ENCODE assay signal across 18 cellular contexts in genomic region chr18:55265130-55265675, GRCh38.
DNase-seq lines count a peak whose midpoint lies in the region; ATAC-seq, FAIRE-seq and TF ChIP-seq lines count a peak whose summit lies in the region.
"Had no signal": no experiment of that assay in that cellular context is flagged by ENCODE, and none has a peak within 500 bp of the region (broad histone marks: within the 10 kb centered on the region; RNA-seq: fewer than 3 reads in every experiment).

No MANE protein-coding gene starts in this region.

- TF ChIP-seq EP300 in H1 (IDR thresholded peaks at IDR 0.05; ENCODE audit: borderline replicate concordance in 1 of 2, low read depth in 2 of 2, low read length in 2 of 2) (no peak), gastroesophageal sphincter (IDR thresholded peaks at IDR 0.05) (no peak)

- H4K8ac ChIP-seq in H1 (ENCODE audit: extremely low read depth, insufficient read depth, low read length), result no peak overlapping the region

- H3K56ac ChIP-seq in H1 (replicated peaks; ENCODE audit: insufficient read length, low read depth, low read length), result no peak overlapping the region

- no peak overlapping the region for H2AK5ac ChIP-seq in H1 (ENCODE audit: low read depth, low read length)

- no peak for TF ChIP-seq POLR2A in H1 (IDR thresholded peaks at IDR 0.05; ENCODE audit: control extremely low read depth in 1 of 2, low read depth in 2 of 2, low read length in 2 of 2)
- no peak for TF ChIP-seq POLR2A in esophagus squamous epithelium (IDR thresholded peaks at IDR 0.05)
- TF ChIP-seq POLR2A in gastroesophageal sphincter (IDR thresholded peaks at IDR 0.05), result no peak

- no peaks in the 10 kb centered on the region for H3K36me3 ChIP-seq in Caco-2 (ENCODE audit: control insufficient read depth, insufficient read depth, low read length)
- peaks cover 5% of the 10 kb centered on the region; the same call in 1 of the 2 replicates for H3K36me3 ChIP-seq in KMS-11 (ENCODE audit: insufficient read depth)
- peaks cover 2 to 37% (median 23%) of the 10 kb centered on the region in 4 experiments; a peak in 5 of 8 replicates for H3K36me3 ChIP-seq in H1 (ENCODE audit: control insufficient read depth in 2 of 4, insufficient read depth in 4 of 4, low read length in 3 of 4)
- H3K36me3 ChIP-seq in esophagus squamous epithelium, result peaks cover 0 to 79% (median 0%) of the 10 kb centered on the region in 3 donors
- peaks cover 0 to 63% of the 10 kb centered on the region in 2 donors for H3K36me3 ChIP-seq in gastroesophageal sphincter

- peak overlapping the region; percentile 92; the same call in 1 of the 2 replicates for H3K27ac ChIP-seq in KMS-11
- no peak overlapping the region for H3K27ac ChIP-seq in H1 (ENCODE audit: low read depth, low read length)
- H3K27ac ChIP-seq in esophagus squamous epithelium, result peak overlapping the region in 1 of 4 donors; percentile 34
- peak overlapping the region in 2 of 4 donors; percentile 1 to 30 for H3K27ac ChIP-seq in gastroesophageal sphincter
- H3K27ac ChIP-seq: GM23248 had no signal

- H4K5ac ChIP-seq in H1 (ENCODE audit: insufficient read length, low read depth, low read length), result no peak overlapping the region

- H3K27me3 Mint-ChIP-seq in Caco-2 (ENCODE audit: insufficient read depth, unreplicated experiment) (no peaks in the 10 kb centered on the region), nephron (ENCODE audit: low read depth) (no peaks in the 10 kb centered on the region)
- H3K27me3 Mint-ChIP-seq in activated CD4-positive, alpha-beta memory T cell treated with anti-CD3 and anti-CD28 coated beads, Interleukin-2, amount 10 ng/mL, durations not matched to agents 7 days and 5 days, result peaks cover 4% of the 10 kb centered on the region
- H3K27me3 Mint-ChIP-seq: activated CD4-positive, alpha-beta T cell treated with anti-CD3 and anti-CD28 coated beads, Interleukin-2, amount 10 ng/mL, durations not matched to agents 7 days and 5 days; naive thymus-derived CD8-positive, alpha-beta T cell had no signal

- H4K91ac ChIP-seq in H1 (replicated peaks; ENCODE audit: insufficient read length, low read length), result no peak overlapping the region

- intact Hi-C loops in Caco-2 (cut with micrococcal nuclease; ENCODE audit: unreplicated experiment) (no loop called here), esophagus squamous epithelium (cut with DNase I) (no loop called here)

- no peaks in the 10 kb centered on the region for H3K79me1 ChIP-seq in H1 (ENCODE audit: low read depth, low read length)

- H2AFZ ChIP-seq in KMS-11 (ENCODE audit: low read depth), result no peak overlapping the region
- H2AFZ ChIP-seq in H1 (ENCODE audit: low read length), result no peak overlapping the region
- H2AFZ ChIP-seq: GM23248 had no signal

- H3K14ac ChIP-seq in H1 (ENCODE audit: insufficient read length), result no peak overlapping the region

- no peak for TF ChIP-seq CTCF in Caco-2 (IDR thresholded peaks at IDR 0.05; ENCODE audit: insufficient read depth in 1 of 2, low read depth in 1 of 2, low read length in 1 of 2, severe bottlenecking in 1 of 2, unreplicated experiment in 1 of 2)
- TF ChIP-seq CTCF in KMS-11 (conservative IDR thresholded peaks at IDR 0.05; ENCODE audit: low read depth, low read length), result no peak
- TF ChIP-seq CTCF in H1 (IDR thresholded peaks at IDR 0.05; ENCODE audit: control extremely low read depth in 1 of 3, insufficient read depth in 1 of 3, low read depth in 1 of 3, low read length in 3 of 3), result no peak
- no peak for TF ChIP-seq CTCF in nephron (IDR thresholded peaks at IDR 0.05; ENCODE audit: unreplicated experiment in 3 of 3)
- no peak for TF ChIP-seq CTCF in esophagus squamous epithelium (IDR thresholded peaks at IDR 0.05)
- TF ChIP-seq CTCF in gastroesophageal sphincter (IDR thresholded peaks at IDR 0.05), result no peak

- BruUV-seq in Caco-2 (replicated peaks; lab: Mats Ljungman, UMichigan), result no TSS peak

- H3K9me3 Mint-ChIP-seq in Caco-2 (ENCODE audit: unreplicated experiment) (no peaks in the 10 kb centered on the region), nephron (no peaks in the 10 kb centered on the region)
- H3K9me3 Mint-ChIP-seq in activated CD4-positive, alpha-beta memory T cell treated with anti-CD3 and anti-CD28 coated beads, Interleukin-2, amount 10 ng/mL, durations not matched to agents 7 days and 5 days, result peaks cover 3% of the 10 kb centered on the region
- H3K9me3 Mint-ChIP-seq: activated CD4-positive, alpha-beta T cell treated with anti-CD3 and anti-CD28 coated beads, Interleukin-2, amount 10 ng/mL, durations not matched to agents 7 days and 5 days had no signal

- H3K4me2 ChIP-seq in KMS-11 (peak overlapping the region; percentile 85), H1 (ENCODE audit: insufficient read depth in 1 of 2, low read depth in 2 of 2, low read length in 2 of 2) (no peak overlapping the region)

- H2BK20ac ChIP-seq in H1 (ENCODE audit: low read length), result no peak overlapping the region

- no peak overlapping the region for H3K4ac ChIP-seq in H1 (replicated peaks; ENCODE audit: insufficient read length, low read depth, low read length)

- no peaks in the 10 kb centered on the region for H3K23me2 ChIP-seq in H1 (ENCODE audit: low read depth, low read length)

- no peak for TF ChIP-seq RAD21 in H1 (IDR thresholded peaks at IDR 0.05 in 1 of 2, conservative IDR thresholded peaks at IDR 0.05 in 1 of 2; ENCODE audit: low read depth in 2 of 2, low read length in 2 of 2)

- DNase-seq in Caco-2 (no peak), H1 (ENCODE audit: low read depth in 1 of 2, low spot score in 2 of 2) (no peak), esophagus squamous epithelium (lab: John Stamatoyannopoulos, UW) (no peak), HT-29 (ENCODE audit: low spot score) (no peak)
- no peak for DNase-seq in activated CD4-positive, alpha-beta memory T cell treated with anti-CD3 and anti-CD28 coated beads, Interleukin-2, amount 10 ng/mL, durations not matched to agents 7 days and 5 days
- DNase-seq: activated CD4-positive, alpha-beta T cell treated with anti-CD3 and anti-CD28 coated beads, Interleukin-2, amount 10 ng/mL, durations not matched to agents 7 days and 5 days; activated naive CD4-positive, alpha-beta T cell treated with anti-CD3 and anti-CD28 coated beads, Interleukin-2, amount 50 U/mL, for 16 hours; activated T-cell treated with anti-CD3 and anti-CD28 coated beads for 4 hours; body of pancreas; COR-L47; naive thymus-derived CD8-positive, alpha-beta T cell; NCI-H146; SHP77 had no signal

- H2BK15ac ChIP-seq in H1 (ENCODE audit: low read length), result no peak overlapping the region

- H4K20me1 ChIP-seq in KMS-11 (ENCODE audit: insufficient read depth) (no peaks in the 10 kb centered on the region), H1 (replicated peaks in 1 of 2; ENCODE audit: control insufficient read depth in 1 of 2, insufficient read depth in 2 of 2, low read length in 2 of 2) (no peaks in the 10 kb centered on the region)

- no peaks in the 10 kb centered on the region for H3K9me3 ChIP-seq in Caco-2
- no peaks in the 10 kb centered on the region for H3K9me3 ChIP-seq in H1 (ENCODE audit: insufficient read depth in 2 of 2, low read depth in 1 of 2, low read length in 1 of 2)
- no peaks in the 10 kb centered on the region for H3K9me3 ChIP-seq in esophagus squamous epithelium
- no peaks in the 10 kb centered on the region for H3K9me3 ChIP-seq in gastroesophageal sphincter
- H3K9me3 ChIP-seq: body of pancreas had no signal

- H3K9ac ChIP-seq in KMS-11, result no peak overlapping the region
- no peak overlapping the region for H3K9ac ChIP-seq in H1 (replicated peaks in 1 of 4; ENCODE audit: extremely low read depth in 1 of 4, low read depth in 3 of 4, low read length in 3 of 4)
- H3K9ac ChIP-seq: GM23248 had no signal

- H3K36me3 Mint-ChIP-seq in Caco-2 (ENCODE audit: insufficient read depth, unreplicated experiment) (peaks cover 53% of the 10 kb centered on the region), nephron (ENCODE audit: low read depth) (peaks cover 72% of the 10 kb centered on the region)
- H3K36me3 Mint-ChIP-seq in activated CD4-positive, alpha-beta memory T cell treated with anti-CD3 and anti-CD28 coated beads, Interleukin-2, amount 10 ng/mL, durations not matched to agents 7 days and 5 days (ENCODE audit: low read depth), result no peaks in the 10 kb centered on the region
- H3K36me3 Mint-ChIP-seq: naive thymus-derived CD8-positive, alpha-beta T cell had no signal

- no peak overlapping the region for H2BK120ac ChIP-seq in H1 (replicated peaks; ENCODE audit: low read depth, low read length)

- no peak for FAIRE-seq in H1 (lab: Jason Lieb, UNC)
- FAIRE-seq: TTC549 had no signal

- H3K4me1 ChIP-seq in Caco-2, result peaks cover 58% of the 10 kb centered on the region
- peaks cover 92% of the 10 kb centered on the region for H3K4me1 ChIP-seq in KMS-11 (ENCODE audit: low read depth, poor library complexity, severe bottlenecking)
- peaks cover 0 to 7% (median 5%) of the 10 kb centered on the region in 4 experiments; a peak in 4 of 7 replicates for H3K4me1 ChIP-seq in H1 (replicated peaks in 1 of 4; ENCODE audit: control insufficient read depth in 3 of 4, insufficient read depth in 4 of 4, low read length in 3 of 4)
- peaks cover 0 to 36% (median 4%) of the 10 kb centered on the region in 3 donors for H3K4me1 ChIP-seq in esophagus squamous epithelium
- H3K4me1 ChIP-seq in gastroesophageal sphincter, result peaks cover 0 to 44% (median 0%) of the 10 kb centered on the region in 3 donors
- H3K4me1 ChIP-seq: body of pancreas had no signal

- CTCF ChIA-PET in Caco-2 (lab: Charles Lee) (no interaction called here), H1 (lab: Charles Lee; ENCODE audit: partially characterized antibody) (interaction anchor here (1.3 to 2.1 kb wide), 2 partner anchors 9 to 30 kb away, joined by 3 to 11 read pairs; no protein-coding TSS in a partner anchor)
- CTCF ChIA-PET in activated CD4-positive, alpha-beta memory T cell treated with anti-CD3 and anti-CD28 coated beads, Interleukin-2, amount 10 ng/mL, durations not matched to agents 7 days and 5 days (lab: Charles Lee), result interaction anchor here (0.6 kb wide), 1 partner anchor 16 kb away, joined by 3 read pairs; no protein-coding TSS in a partner anchor

- WGBS in H1 (ENCODE audit: extremely low coverage in 1 of 2, insufficient coverage in 1 of 2, insufficient read length in 1 of 2, insufficient replicate concordance in 2 of 2, low coverage in 1 of 2, low lambda C conversion rate in 2 of 2, missing lambda C conversion rate in 1 of 2), 2 experiments, result 85% methylated on average over 5 of the region's 5 CpGs; no CpG with 5 or more reads in 1 of the 2 experiments
- 69 to 72% methylated on average over 5 of the region's 5 CpGs for WGBS in esophagus squamous epithelium, 2 donors
- 48 to 57% methylated on average over 5 of the region's 5 CpGs for WGBS in gastroesophageal sphincter (ENCODE audit: low coverage in 1 of 2), 2 donors

- POLR2A ChIA-PET in Caco-2 (lab: Charles Lee), result no interaction called here
- POLR2A ChIA-PET in H1 (lab: Charles Lee; ENCODE audit: partially characterized antibody), result no interaction called here
- POLR2A ChIA-PET in activated CD4-positive, alpha-beta memory T cell treated with anti-CD3 and anti-CD28 coated beads, Interleukin-2, amount 10 ng/mL, durations not matched to agents 7 days and 5 days (lab: Charles Lee), result no interaction called here

- H3K4me3 ChIP-seq in Caco-2 (ENCODE audit: low read depth, low read length) (no peak overlapping the region), KMS-11 (IDR thresholded peaks at IDR 0.05; ENCODE audit: insufficient read depth, low read depth, low read length) (no peak overlapping the region), H1 (ENCODE audit: extremely low read depth in 1 of 4, insufficient read depth in 2 of 4, low read depth in 3 of 4, low read length in 4 of 4) (no peak overlapping the region), esophagus squamous epithelium (no peak overlapping the region), gastroesophageal sphincter (no peak overlapping the region)
- H3K4me3 ChIP-seq: body of pancreas, GM23248 had no signal

- no peak overlapping the region for H3K18ac ChIP-seq in H1 (ENCODE audit: extremely low read depth, low read length)

- H3K27me3 ChIP-seq in Caco-2 (replicated peaks; ENCODE audit: control insufficient read depth, insufficient read depth, low read length) (no peaks in the 10 kb centered on the region), KMS-11 (ENCODE audit: insufficient read depth, low read depth) (no peaks in the 10 kb centered on the region), H1 (replicated peaks in 1 of 4; ENCODE audit: control insufficient read depth in 3 of 4, extremely low read depth in 1 of 4, insufficient read depth in 3 of 4, low read length in 3 of 4) (no peaks in the 10 kb centered on the region), esophagus squamous epithelium (no peaks in the 10 kb centered on the region), gastroesophageal sphincter (no peaks in the 10 kb centered on the region)
- H3K27me3 ChIP-seq: body of pancreas had no signal

- H3K27ac Mint-ChIP-seq in Caco-2 (ENCODE audit: unreplicated experiment), result peak overlapping the region; percentile 48
- peak overlapping the region; percentile 53 to 70 (median 68) for H3K27ac Mint-ChIP-seq in nephron
- H3K27ac Mint-ChIP-seq in activated CD4-positive, alpha-beta memory T cell treated with anti-CD3 and anti-CD28 coated beads, Interleukin-2, amount 10 ng/mL, durations not matched to agents 7 days and 5 days, result no peak overlapping the region
- H3K27ac Mint-ChIP-seq: activated CD4-positive, alpha-beta T cell treated with anti-CD3 and anti-CD28 coated beads, Interleukin-2, amount 10 ng/mL, durations not matched to agents 7 days and 5 days had no signal

- H3K79me2 ChIP-seq in KMS-11 (ENCODE audit: insufficient read depth, low read depth) (peaks cover 62% of the 10 kb centered on the region; the same call in 1 of the 2 replicates), H1 (ENCODE audit: control insufficient read depth in 1 of 2, insufficient read depth in 2 of 2, low read length in 2 of 2) (no peaks in the 10 kb centered on the region)

- no peak overlapping the region for H2BK12ac ChIP-seq in H1 (ENCODE audit: low read depth, low read length)

- H2BK5ac ChIP-seq in H1 (ENCODE audit: low read depth, low read length), result peak overlapping the region; percentile 11; the same call in 1 of the 2 replicates

- H3K4me3 Mint-ChIP-seq in Caco-2 (ENCODE audit: unreplicated experiment) (no peak overlapping the region), nephron (no peak overlapping the region)
- no peak overlapping the region for H3K4me3 Mint-ChIP-seq in activated CD4-positive, alpha-beta memory T cell treated with anti-CD3 and anti-CD28 coated beads, Interleukin-2, amount 10 ng/mL, durations not matched to agents 7 days and 5 days
- H3K4me3 Mint-ChIP-seq: activated CD4-positive, alpha-beta T cell treated with anti-CD3 and anti-CD28 coated beads, Interleukin-2, amount 10 ng/mL, durations not matched to agents 7 days and 5 days; naive thymus-derived CD8-positive, alpha-beta T cell had no signal

- no peak for ATAC-seq in gastroesophageal sphincter
- ATAC-seq: body of pancreas; naive thymus-derived CD8-positive, alpha-beta T cell had no signal

- H3K4me1 Mint-ChIP-seq in Caco-2 (ENCODE audit: low read depth, unreplicated experiment) (peaks cover 8% of the 10 kb centered on the region), nephron (peaks cover 24% of the 10 kb centered on the region)
- H3K4me1 Mint-ChIP-seq in activated CD4-positive, alpha-beta memory T cell treated with anti-CD3 and anti-CD28 coated beads, Interleukin-2, amount 10 ng/mL, durations not matched to agents 7 days and 5 days, result peaks cover 8% of the 10 kb centered on the region
- H3K4me1 Mint-ChIP-seq: activated CD4-positive, alpha-beta T cell treated with anti-CD3 and anti-CD28 coated beads, Interleukin-2, amount 10 ng/mL, durations not matched to agents 7 days and 5 days had no signal

- H3K23ac ChIP-seq in H1 (ENCODE audit: insufficient read length), result no peak overlapping the region
